Comparison of ENCODE assay signal across 8 cellular contexts in genomic region chr16:4660454-4661007, GRCh38. TPM values are rescaled to one million over a fixed set of nuclear protein-coding genes. Genes with fewer than 3 reads are reported as not detected.
DNase-seq lines count a peak whose midpoint lies in the region; ATAC-seq and TF ChIP-seq lines count a peak whose summit lies in the region.

No MANE protein-coding gene starts in this region.

- peaks cover 36% of the 10 kb centered on the region for H3K4me1 Mint-ChIP-seq in activated T-helper 2 cell treated with anti-CD3 and anti-CD28 coated beads, Interferon-gamma antibody, Interleukin-2, Interleukin-4, amounts not matched to agents 10 μg/mL and 5 μg/mL and 100 μg/mL, durations not matched to agents 14 hours and 24 hours and 36 hours (ENCODE audit: low read depth)
- H3K4me1 Mint-ChIP-seq in stimulated activated memory B cell treated with anti-CD40 and anti-IgM and Interleukin-4, amounts not matched to agents 10 μg/mL and 1 μg/mL and 100 μg/mL, for 72 hours, result peaks cover 19% of the 10 kb centered on the region

- H3K4me3 ChIP-seq in heart left ventricle (no peak overlapping the region), WERI-Rb-1 (ENCODE audit: low read depth, low read length) (no peak overlapping the region)

- H3K9me3 ChIP-seq in heart left ventricle (no peaks in the 10 kb centered on the region), WERI-Rb-1 (ENCODE audit: severe bottlenecking) (no peaks in the 10 kb centered on the region)

- H3K27ac ChIP-seq in heart left ventricle (peak overlapping the region in 2 of 12 donors; percentile 29 to 32), WERI-Rb-1 (no peak overlapping the region)

- no peak for TF ChIP-seq POLR2A in heart left ventricle (IDR thresholded peaks at IDR 0.05)

- H3K27me3 ChIP-seq in heart left ventricle, result no peaks in the 10 kb centered on the region
- H3K27me3 ChIP-seq in WERI-Rb-1 (ENCODE audit: insufficient read depth, low read depth, severe bottlenecking), result no peaks in the 10 kb centered on the region

- ATAC-seq in heart left ventricle, result peak; percentile 3 to 56 (median 34)
- no peak for ATAC-seq in stimulated activated memory B cell treated with anti-CD40 and anti-IgM and Interleukin-4, amounts not matched to agents 10 μg/mL and 1 μg/mL and 100 μg/mL, for 72 hours

- peaks cover 0 to 44% (median 26%) of the 10 kb centered on the region in 12 donors for H3K4me1 ChIP-seq in heart left ventricle

- peaks cover 0 to 67% (median 47%) of the 10 kb centered on the region in 9 donors for H3K36me3 ChIP-seq in heart left ventricle
- peaks cover 34% of the 10 kb centered on the region for H3K36me3 ChIP-seq in WERI-Rb-1

- 27 to 51% (median 35%) methylated on average over 11 to 18 of the region's 18 CpGs for WGBS in heart left ventricle, 4 donors

- H3K9me3 Mint-ChIP-seq in activated T-helper 2 cell treated with anti-CD3 and anti-CD28 coated beads, Interferon-gamma antibody, Interleukin-2, Interleukin-4, amounts not matched to agents 10 μg/mL and 5 μg/mL and 100 μg/mL, durations not matched to agents 14 hours and 24 hours and 36 hours, result no peaks in the 10 kb centered on the region
- H3K9me3 Mint-ChIP-seq in stimulated activated memory B cell treated with anti-CD40 and anti-IgM and Interleukin-4, amounts not matched to agents 10 μg/mL and 1 μg/mL and 100 μg/mL, for 72 hours, result no peaks in the 10 kb centered on the region

- no peaks in the 10 kb centered on the region for H3K27me3 Mint-ChIP-seq in activated T-helper 2 cell treated with anti-CD3 and anti-CD28 coated beads, Interferon-gamma antibody, Interleukin-2, Interleukin-4, amounts not matched to agents 10 μg/mL and 5 μg/mL and 100 μg/mL, durations not matched to agents 14 hours and 24 hours and 36 hours (ENCODE audit: low read depth)
- H3K27me3 Mint-ChIP-seq in stimulated activated memory B cell treated with anti-CD40 and anti-IgM and Interleukin-4, amounts not matched to agents 10 μg/mL and 1 μg/mL and 100 μg/mL, for 72 hours, result no peaks in the 10 kb centered on the region

- DNase-seq in DMS79 (lab: John Stamatoyannopoulos, UW) (peak; percentile 63), NCI-H2196 (lab: John Stamatoyannopoulos, UW; ENCODE audit: unreplicated experiment) (peak; percentile 63), heart left ventricle (peak; percentile 56 to 81 (median 68)), NCI-H1436 (lab: John Stamatoyannopoulos, UW) (no peak), WERI-Rb-1 (no peak)
- peak; percentile 62 for DNase-seq in activated T-helper 2 cell treated with anti-CD3 and anti-CD28 coated beads, Interferon-gamma antibody, Interleukin-2, Interleukin-4, amounts not matched to agents 10 μg/mL and 5 μg/mL and 100 μg/mL, durations not matched to agents 14 hours and 24 hours and 36 hours (ENCODE audit: low spot score)
- DNase-seq in stimulated activated CD4-positive, alpha-beta T cell treated with anti-CD3 and anti-CD28 coated beads, Interleukin-1b, Interleukin-23, amount 100 ng/mL, for 24 hours (ENCODE audit: low read depth in 4 of 4, low spot score in 1 of 4), result peak; percentile 23 to 69 (median 50)

- intact Hi-C loops in activated T-helper 2 cell treated with anti-CD3 and anti-CD28 coated beads, Interferon-gamma antibody, Interleukin-2, Interleukin-4, amounts not matched to agents 10 μg/mL and 5 μg/mL and 100 μg/mL, durations not matched to agents 14 hours and 24 hours and 36 hours (cut with micrococcal nuclease), result loop anchor here (5.0 kb wide), 1 partner anchor 33 kb away; no protein-coding TSS in a partner anchor
- intact Hi-C loops in heart left ventricle (cut with DNase I), result no loop called here

- H3K4me3 Mint-ChIP-seq in activated T-helper 2 cell treated with anti-CD3 and anti-CD28 coated beads, Interferon-gamma antibody, Interleukin-2, Interleukin-4, amounts not matched to agents 10 μg/mL and 5 μg/mL and 100 μg/mL, durations not matched to agents 14 hours and 24 hours and 36 hours (ENCODE audit: low read depth), result no peak overlapping the region
- H3K4me3 Mint-ChIP-seq in stimulated activated memory B cell treated with anti-CD40 and anti-IgM and Interleukin-4, amounts not matched to agents 10 μg/mL and 1 μg/mL and 100 μg/mL, for 72 hours, result no peak overlapping the region

- H3K36me3 Mint-ChIP-seq in activated T-helper 2 cell treated with anti-CD3 and anti-CD28 coated beads, Interferon-gamma antibody, Interleukin-2, Interleukin-4, amounts not matched to agents 10 μg/mL and 5 μg/mL and 100 μg/mL, durations not matched to agents 14 hours and 24 hours and 36 hours (ENCODE audit: low read depth), result peaks cover 41% of the 10 kb centered on the region
- H3K36me3 Mint-ChIP-seq in stimulated activated memory B cell treated with anti-CD40 and anti-IgM and Interleukin-4, amounts not matched to agents 10 μg/mL and 1 μg/mL and 100 μg/mL, for 72 hours, result peaks cover 41% of the 10 kb centered on the region

- TF ChIP-seq CTCF in heart left ventricle (IDR thresholded peaks at IDR 0.05) (no peak), WERI-Rb-1 (IDR thresholded peaks at IDR 0.05; ENCODE audit: low read depth, low read length) (no peak)

- H3K27ac Mint-ChIP-seq in activated T-helper 2 cell treated with anti-CD3 and anti-CD28 coated beads, Interferon-gamma antibody, Interleukin-2, Interleukin-4, amounts not matched to agents 10 μg/mL and 5 μg/mL and 100 μg/mL, durations not matched to agents 14 hours and 24 hours and 36 hours, result peak overlapping the region; percentile 67
- no peak overlapping the region for H3K27ac Mint-ChIP-seq in stimulated activated memory B cell treated with anti-CD40 and anti-IgM and Interleukin-4, amounts not matched to agents 10 μg/mL and 1 μg/mL and 100 μg/mL, for 72 hours

RNA-seq across cellular contexts. Expression of gene NUDT16L1, which starts 32.8 kb away (rescaled TPM):
- 34.1 and 35.5 TPM in 2 replicates for total RNA-seq in activated T-helper 2 cell treated with anti-CD3 and anti-CD28 coated beads, Interferon-gamma antibody, Interleukin-2, Interleukin-4, amounts not matched to agents 10 μg/mL and 5 μg/mL and 100 μg/mL, durations not matched to agents 14 hours and 24 hours and 36 hours
- total RNA-seq in heart left ventricle, result 10 to 100 TPM; 33.1 to 65.2 (median 46.4) TPM
- 10 to 100 TPM; 47.5 to 51.0 TPM for polyA plus RNA-seq in heart left ventricle

RNA-seq across cellular contexts. Expression of gene MGRN1, which starts 35.9 kb away (rescaled TPM):
- 124 TPM in 2 replicates for total RNA-seq in activated T-helper 2 cell treated with anti-CD3 and anti-CD28 coated beads, Interferon-gamma antibody, Interleukin-2, Interleukin-4, amounts not matched to agents 10 μg/mL and 5 μg/mL and 100 μg/mL, durations not matched to agents 14 hours and 24 hours and 36 hours
- 10 to 100 TPM; 28.5 to 75.0 (median 42.0) TPM for total RNA-seq in heart left ventricle
- polyA plus RNA-seq in heart left ventricle, result 10 to 100 TPM; 17.9 to 36.9 TPM

RNA-seq across cellular contexts. Expression of gene UBALD1, which starts 45.8 kb away (rescaled TPM):
- 21.1 and 25.0 TPM in 2 replicates for total RNA-seq in activated T-helper 2 cell treated with anti-CD3 and anti-CD28 coated beads, Interferon-gamma antibody, Interleukin-2, Interleukin-4, amounts not matched to agents 10 μg/mL and 5 μg/mL and 100 μg/mL, durations not matched to agents 14 hours and 24 hours and 36 hours
- total RNA-seq in heart left ventricle, result 10 to 100 TPM in 8 of 9 donors, 1 to 10 TPM in 1; 9.1 to 38.9 (median 18.7) TPM
- polyA plus RNA-seq in heart left ventricle, result 10 to 100 TPM; 23.7 to 33.9 TPM

Comparison
In these comparisons a context has a peak if more than half of its experiments do, and no peak if none do; other contexts are left out.
1. DNase-seq: peak in DMS79 (single experiment), NCI-H2196 (single experiment), activated T-helper 2 cell treated with anti-CD3 and anti-CD28 coated beads, Interferon-gamma antibody, Interleukin-2, Interleukin-4, amounts not matched to agents 10 μg/mL and 5 μg/mL and 100 μg/mL, durations not matched to agents 14 hours and 24 hours and 36 hours (single experiment), heart left ventricle (5 of 5) and stimulated activated CD4-positive, alpha-beta T cell treated with anti-CD3 and anti-CD28 coated beads, Interleukin-1b, Interleukin-23, amount 100 ng/mL, for 24 hours (4 of 4); none in NCI-H1436 (single experiment) and WERI-Rb-1 (single experiment).